1 cellular context compared by ENCODE assay signal in the genomic region with DNA sequence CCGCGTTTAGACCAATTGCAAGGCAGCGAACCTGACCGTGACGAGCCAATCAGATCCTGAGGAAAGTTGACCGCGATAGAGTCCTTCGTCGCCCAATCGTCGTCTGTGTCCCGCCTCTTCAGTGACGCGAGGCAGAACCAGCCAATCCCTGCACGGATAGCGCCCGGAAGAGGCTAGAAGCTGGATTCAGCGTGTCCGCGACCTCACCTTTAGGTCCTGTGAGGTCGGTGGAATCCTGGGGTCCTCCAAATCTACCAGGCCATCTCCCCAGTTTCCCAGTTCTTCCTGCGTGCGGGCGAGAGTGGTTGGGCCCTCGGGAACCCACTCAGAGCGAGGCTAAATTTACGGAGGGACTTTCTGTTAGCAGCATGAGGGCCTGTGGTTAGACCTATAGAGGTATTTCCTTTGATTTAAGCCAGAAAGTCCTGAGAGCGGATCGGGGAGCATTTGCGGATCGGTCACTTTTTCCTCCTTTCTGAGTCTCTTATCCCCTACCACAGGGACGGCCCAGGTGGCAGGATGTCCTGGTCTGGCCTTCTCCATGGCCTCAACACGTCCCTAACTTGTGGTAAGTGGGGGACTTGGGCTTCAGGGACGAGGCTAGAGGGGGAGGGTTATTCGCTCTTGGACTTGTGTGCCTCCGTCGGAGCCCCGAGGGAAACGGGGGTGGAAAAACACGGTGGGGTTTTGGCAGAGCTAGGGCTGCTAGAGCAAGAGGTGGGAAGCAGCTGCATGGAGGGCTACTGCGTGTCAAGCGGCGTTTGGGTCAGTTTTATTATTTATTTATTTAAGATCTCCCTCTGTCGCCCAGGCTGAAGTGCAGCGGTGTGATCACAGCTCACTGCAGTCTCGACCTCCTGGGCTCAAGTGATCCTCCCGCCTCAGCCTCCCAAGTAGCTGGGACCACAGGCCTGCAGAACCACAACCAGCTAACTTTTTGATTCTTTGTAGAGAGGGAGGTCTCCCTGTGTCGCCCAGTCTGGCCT.
A peak's percentile ranks its signal among the peaks of the same experiment; 100 is the strongest.
TF ChIP-seq lines count a peak whose summit lies in the region.

MRPS12 (plus strand) TSS at position 169 of the 986 bp plus-strand sequence; CDS start at position 520, 351 bp downstream.

TF ChIP-seq in HEK293, 187 proteins besides CTCF, POLR2A, EP300 and RAD21 (continued from another document):
- TF ChIP-seq ZNF354C (tag by site-specific recombination; IDR thresholded peaks at IDR 0.05; ENCODE audit: borderline replicate concordance, low read depth) (no peak), GLIS2 (tag by site-specific recombination; IDR thresholded peaks at IDR 0.05) (peak; percentile 46; the same call in 1 of the 2 replicates), HOXA7 (CRISPR knock-in tag; IDR thresholded peaks at IDR 0.05; ENCODE audit: borderline replicate concordance) (0 out of 2 replicates have a peak, but pooled peaks have one; percentile 59), ZSCAN18 (tag by site-specific recombination; IDR thresholded peaks at IDR 0.05) (0 out of 2 replicates have a peak, but pooled peaks have one; percentile 46), ZNF324 (tag by site-specific recombination; IDR thresholded peaks at IDR 0.05) (0 out of 2 replicates have a peak, but pooled peaks have one; percentile 42)
- TF ChIP-seq, protein P1, sequence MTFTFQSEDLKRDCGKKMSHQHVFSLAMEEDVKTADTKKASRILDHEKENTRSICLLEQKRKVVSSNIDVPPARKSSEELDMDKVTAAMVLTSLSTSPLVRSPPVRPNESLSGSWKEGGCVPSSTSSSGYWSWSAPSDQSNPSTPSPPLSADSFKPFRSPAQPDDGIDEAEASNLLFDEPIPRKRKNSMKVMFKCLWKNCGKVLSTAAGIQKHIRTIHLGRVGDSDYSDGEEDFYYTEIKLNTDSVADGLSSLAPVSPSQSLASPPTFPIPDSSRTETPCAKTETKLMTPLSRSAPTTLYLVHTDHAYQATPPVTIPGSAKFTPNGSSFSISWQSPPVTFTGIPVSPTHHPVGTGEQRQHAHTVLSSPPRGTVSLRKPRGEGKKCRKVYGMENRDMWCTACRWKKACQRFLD (tag by site-specific recombination; IDR thresholded peaks at IDR 0.05), result no peak
- TF ChIP-seq, protein P2, sequence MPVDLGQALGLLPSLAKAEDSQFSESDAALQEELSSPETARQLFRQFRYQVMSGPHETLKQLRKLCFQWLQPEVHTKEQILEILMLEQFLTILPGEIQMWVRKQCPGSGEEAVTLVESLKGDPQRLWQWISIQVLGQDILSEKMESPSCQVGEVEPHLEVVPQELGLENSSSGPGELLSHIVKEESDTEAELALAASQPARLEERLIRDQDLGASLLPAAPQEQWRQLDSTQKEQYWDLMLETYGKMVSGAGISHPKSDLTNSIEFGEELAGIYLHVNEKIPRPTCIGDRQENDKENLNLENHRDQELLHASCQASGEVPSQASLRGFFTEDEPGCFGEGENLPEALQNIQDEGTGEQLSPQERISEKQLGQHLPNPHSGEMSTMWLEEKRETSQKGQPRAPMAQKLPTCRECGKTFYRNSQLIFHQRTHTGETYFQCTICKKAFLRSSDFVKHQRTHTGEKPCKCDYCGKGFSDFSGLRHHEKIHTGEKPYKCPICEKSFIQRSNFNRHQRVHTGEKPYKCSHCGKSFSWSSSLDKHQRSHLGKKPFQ (tag by site-specific recombination; IDR thresholded peaks at IDR 0.05), result peak; percentile 84
